1 cellular context compared by ENCODE assay signal in the genomic region with DNA sequence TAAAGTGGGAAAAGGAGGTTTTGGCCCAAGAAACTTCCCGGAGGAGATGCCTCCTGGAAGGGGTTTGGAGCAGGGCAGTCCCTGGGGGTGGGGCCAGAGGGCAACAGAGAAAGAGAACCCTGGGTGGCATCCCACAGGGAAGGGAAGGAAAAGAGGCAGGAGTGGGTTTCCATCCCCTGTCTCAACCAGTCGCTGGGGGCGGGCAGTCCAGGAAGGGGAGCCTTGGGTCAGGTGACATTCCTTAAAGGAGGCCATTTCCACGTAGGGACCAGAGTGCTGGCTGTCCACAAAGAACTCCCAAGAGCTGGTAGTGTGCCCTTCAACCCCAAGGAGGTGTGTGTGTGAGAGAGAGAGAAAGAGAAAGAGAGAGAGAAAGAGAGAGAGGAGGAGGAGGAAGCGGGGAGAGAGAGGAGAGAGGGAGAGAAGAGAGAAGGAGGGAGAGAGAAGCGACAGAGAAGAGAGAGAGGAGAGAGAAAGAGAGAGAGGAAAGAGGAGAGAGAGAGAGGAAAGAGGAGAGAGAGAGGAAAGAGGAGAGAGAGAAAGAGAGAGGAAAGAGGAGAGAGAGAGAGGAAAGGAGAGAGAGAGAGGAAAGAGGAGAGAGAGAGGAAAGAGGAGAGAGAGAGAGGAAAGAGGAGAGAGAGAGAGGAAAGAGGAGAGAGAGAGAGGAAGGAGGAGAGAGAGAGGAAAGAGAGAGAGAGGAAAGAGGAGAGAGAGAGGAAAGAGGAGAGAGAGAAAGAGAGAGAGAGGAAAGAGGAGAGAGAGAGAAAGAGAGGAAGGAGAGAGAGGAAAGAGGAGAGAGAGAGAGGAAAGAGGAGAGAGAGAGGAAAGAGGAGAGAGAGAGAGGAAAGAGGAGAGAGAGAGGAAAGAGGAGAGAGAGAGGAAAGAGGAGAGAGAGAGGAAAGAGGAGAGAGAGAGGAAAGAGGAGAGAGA. TPM values are rescaled to one million over a fixed set of nuclear protein-coding genes. Genes with fewer than 3 reads are reported as not detected.
"Had no signal": no experiment of that assay in that cellular context is flagged by ENCODE, and none has a peak within 500 bp of the region (broad histone marks: within the 10 kb centered on the region; RNA-seq: fewer than 3 reads in every experiment).

No MANE protein-coding gene starts in this region.

RNA-seq across cellular contexts. Expression of a gene that starts 31.0 kb away (rescaled TPM):
- total RNA-seq: activated CD4-positive, alpha-beta memory T cell treated with anti-CD3 and anti-CD28 coated beads, Interleukin-2, amount 10 ng/mL, durations not matched to agents 7 days and 5 days had no signal
